In the genomic region with DNA sequence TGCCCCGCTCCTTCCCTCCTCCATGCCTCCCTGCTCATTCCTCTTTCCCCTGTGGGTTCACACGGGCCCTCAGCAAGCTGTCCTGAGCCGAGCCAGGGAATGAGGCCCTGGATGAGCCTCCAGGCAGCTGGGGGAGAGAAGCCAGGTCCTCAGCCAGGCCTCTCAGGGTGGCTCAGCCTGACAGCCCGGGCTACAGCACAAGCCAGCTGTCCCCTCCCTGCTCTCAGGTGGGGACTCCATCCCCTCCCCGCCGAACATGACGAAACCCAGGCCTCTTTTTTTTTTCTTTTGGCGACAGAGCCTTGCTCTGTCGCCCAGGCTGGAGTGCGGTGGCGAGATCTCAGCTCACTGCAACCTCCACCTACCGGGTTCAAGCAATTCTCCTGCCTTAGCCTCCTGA, we compare ENCODE assay signal across 31 cellular contexts. TPM values are rescaled to one million over a fixed set of nuclear protein-coding genes. Genes with fewer than 3 reads are reported as not detected.
"Had no signal": no experiment of that assay in that cellular context is flagged by ENCODE, and none has a peak within 500 bp of the region (broad histone marks: within the 10 kb centered on the region; RNA-seq: fewer than 3 reads in every experiment).

No MANE protein-coding gene starts in this region.

- H3K36me3 ChIP-seq: adrenal gland, esophagus squamous epithelium, left ventricle myocardium inferior, tibial nerve had no signal

- H3K27ac Mint-ChIP-seq: activated CD4-positive, alpha-beta T cell treated with anti-CD3 and anti-CD28 coated beads for 36 hours; activated naive CD4-positive, alpha-beta T cell treated with anti-CD3 and anti-CD28 coated beads for 36 hours; activated naive CD8-positive, alpha-beta T cell treated with anti-CD3 and anti-CD28 coated beads for 36 hours; activated T-helper 1 cell treated with anti-CD3 and anti-CD28 coated beads, Interleukin-12 subunit alpha, Interleukin-12 subunit beta, Interleukin-2, Interleukin-4 antibody, amounts not matched to agents 30 ng/mL and 10 ng/mL and 1 ng/mL, durations not matched to agents 14 hours and 24 hours and 36 hours; mesothelial cell of epicardium; naive thymus-derived CD4-positive, alpha-beta T cell; T-helper 2 cell treated with Interferon-gamma antibody and Interleukin-4, amounts not matched to agents 5 μg/mL and 100 μg/mL, for 36 hours had no signal

- H3K4me3 Mint-ChIP-seq: activated CD4-positive, alpha-beta T cell treated with anti-CD3 and anti-CD28 coated beads for 36 hours; activated naive CD4-positive, alpha-beta T cell treated with anti-CD3 and anti-CD28 coated beads for 36 hours; activated naive CD8-positive, alpha-beta T cell treated with anti-CD3 and anti-CD28 coated beads for 36 hours; activated T-helper 1 cell treated with anti-CD3 and anti-CD28 coated beads, Interleukin-12 subunit alpha, Interleukin-12 subunit beta, Interleukin-2, Interleukin-4 antibody, amounts not matched to agents 30 ng/mL and 10 ng/mL and 1 ng/mL, durations not matched to agents 14 hours and 24 hours and 36 hours; mesothelial cell of epicardium; naive thymus-derived CD4-positive, alpha-beta T cell; T-helper 2 cell treated with Interferon-gamma antibody and Interleukin-4, amounts not matched to agents 5 μg/mL and 100 μg/mL, for 36 hours had no signal

- H3K27ac ChIP-seq: adrenal gland, body of pancreas, epithelial cell of prostate, esophagus squamous epithelium, left ventricle myocardium inferior, parathyroid adenoma, psoas muscle, tibial nerve had no signal

- H3K9me3 ChIP-seq: adrenal gland, body of pancreas, esophagus squamous epithelium, left ventricle myocardium inferior, psoas muscle, tibial nerve had no signal

- H3K36me3 Mint-ChIP-seq: activated naive CD8-positive, alpha-beta T cell treated with anti-CD3 and anti-CD28 coated beads for 36 hours; mesothelial cell of epicardium; naive thymus-derived CD4-positive, alpha-beta T cell had no signal

- H3K27me3 Mint-ChIP-seq: activated CD4-positive, alpha-beta T cell treated with anti-CD3 and anti-CD28 coated beads for 36 hours; activated naive CD8-positive, alpha-beta T cell treated with anti-CD3 and anti-CD28 coated beads for 36 hours; naive thymus-derived CD4-positive, alpha-beta T cell had no signal

- H3K4me1 ChIP-seq: adrenal gland, body of pancreas, parathyroid adenoma, psoas muscle, tibial nerve had no signal

- H3K9me3 Mint-ChIP-seq: activated naive CD4-positive, alpha-beta T cell treated with anti-CD3 and anti-CD28 coated beads for 36 hours; activated naive CD8-positive, alpha-beta T cell treated with anti-CD3 and anti-CD28 coated beads for 36 hours; activated T-helper 1 cell treated with anti-CD3 and anti-CD28 coated beads, Interleukin-12 subunit alpha, Interleukin-12 subunit beta, Interleukin-2, Interleukin-4 antibody, amounts not matched to agents 30 ng/mL and 10 ng/mL and 1 ng/mL, durations not matched to agents 14 hours and 24 hours and 36 hours; mesothelial cell of epicardium; T-helper 2 cell treated with Interferon-gamma antibody and Interleukin-4, amounts not matched to agents 5 μg/mL and 100 μg/mL, for 36 hours had no signal

- H3K4me3 ChIP-seq: adrenal gland, body of pancreas, esophagus squamous epithelium, left ventricle myocardium inferior, psoas muscle, tibial nerve had no signal

- DNase-seq: activated CD4-positive, alpha-beta T cell treated with anti-CD3 and anti-CD28 coated beads for 36 hours; activated CD4-positive, CD25-positive, alpha-beta regulatory T cell; activated effector memory CD4-positive, alpha-beta T cell treated with anti-CD3 and anti-CD28 coated beads, Interleukin-2, amount 50 U/mL, for 16 hours; activated naive CD4-positive, alpha-beta T cell treated with anti-CD3 and anti-CD28 coated beads for 36 hours; activated naive CD8-positive, alpha-beta T cell treated with anti-CD3 and anti-CD28 coated beads for 36 hours; activated T-cell treated with anti-CD3 and anti-CD28 coated beads, Interleukin-2, amount 50 U/mL, for 1 hour; adrenal gland; aorta; body of pancreas; effector CD8-positive, alpha-beta T cell; esophagus squamous epithelium; foreskin melanocyte; left ventricle myocardium inferior; naive thymus-derived CD4-positive, alpha-beta T cell; nucleus accumbens; psoas muscle; stimulated activated CD4-positive, alpha-beta T cell treated with anti-CD3 and anti-CD28 coated beads, Interleukin-15, amount 100 ng/mL, for 24 hours; stimulated activated CD4-positive, alpha-beta T cell treated with anti-CD3 and anti-CD28 coated beads, Interleukin-2, amount 100 ng/mL, for 24 hours; stimulated activated naive CD4-positive, alpha-beta T cell had no signal

- H3K4me1 Mint-ChIP-seq: mesothelial cell of epicardium had no signal

- ATAC-seq: activated CD4-positive, alpha-beta T cell treated with anti-CD3 and anti-CD28 coated beads for 36 hours; body of pancreas; naive thymus-derived CD4-positive, alpha-beta T cell; psoas muscle had no signal

- H3K27me3 ChIP-seq: adrenal gland, body of pancreas had no signal

RNA-seq across cellular contexts. Expression of a gene that starts 40.0 kb away (rescaled TPM):
- total RNA-seq: glomerular endothelial cell had no signal

RNA-seq across cellular contexts. Expression of a gene that starts 42.7 kb away (rescaled TPM):
- total RNA-seq: aorta, body of pancreas, esophagus squamous epithelium, left ventricle myocardium inferior, lung microvascular endothelial cell, psoas muscle, tibial nerve had no signal
- polyA plus RNA-seq: aorta, psoas muscle had no signal

RNA-seq across cellular contexts. Expression of a gene that starts 54.1 kb away (rescaled TPM):
- total RNA-seq: activated CD4-positive, alpha-beta T cell treated with anti-CD3 and anti-CD28 coated beads for 36 hours; activated naive CD4-positive, alpha-beta T cell treated with anti-CD3 and anti-CD28 coated beads for 36 hours; activated naive CD8-positive, alpha-beta T cell treated with anti-CD3 and anti-CD28 coated beads for 36 hours; activated T-helper 1 cell treated with anti-CD3 and anti-CD28 coated beads, Interleukin-12 subunit alpha, Interleukin-12 subunit beta, Interleukin-2, Interleukin-4 antibody, amounts not matched to agents 30 ng/mL and 10 ng/mL and 1 ng/mL, durations not matched to agents 14 hours and 24 hours and 36 hours; adrenal gland; aorta; body of pancreas; dermis microvascular lymphatic vessel endothelial cell; esophagus squamous epithelium; glomerular endothelial cell; left ventricle myocardium inferior; lung microvascular endothelial cell; mesothelial cell of epicardium; naive thymus-derived CD4-positive, alpha-beta T cell; psoas muscle; temporal lobe; tibial nerve; ureter had no signal
- polyA plus RNA-seq: adrenal gland; aorta; naive thymus-derived CD4-positive, alpha-beta T cell; neural cell; psoas muscle had no signal

RNA-seq across cellular contexts. Expression of a gene that starts 54.3 kb away (rescaled TPM):
- total RNA-seq: activated naive CD8-positive, alpha-beta T cell treated with anti-CD3 and anti-CD28 coated beads for 36 hours; activated T-helper 1 cell treated with anti-CD3 and anti-CD28 coated beads, Interleukin-12 subunit alpha, Interleukin-12 subunit beta, Interleukin-2, Interleukin-4 antibody, amounts not matched to agents 30 ng/mL and 10 ng/mL and 1 ng/mL, durations not matched to agents 14 hours and 24 hours and 36 hours; aorta; dermis microvascular lymphatic vessel endothelial cell; esophagus squamous epithelium; glomerular endothelial cell; left ventricle myocardium inferior; lung microvascular endothelial cell; mesothelial cell of epicardium; naive thymus-derived CD4-positive, alpha-beta T cell; psoas muscle; tibial nerve had no signal
- polyA plus RNA-seq: aorta; naive thymus-derived CD4-positive, alpha-beta T cell had no signal
